15 cellular contexts compared by ENCODE assay signal in the genomic region with DNA sequence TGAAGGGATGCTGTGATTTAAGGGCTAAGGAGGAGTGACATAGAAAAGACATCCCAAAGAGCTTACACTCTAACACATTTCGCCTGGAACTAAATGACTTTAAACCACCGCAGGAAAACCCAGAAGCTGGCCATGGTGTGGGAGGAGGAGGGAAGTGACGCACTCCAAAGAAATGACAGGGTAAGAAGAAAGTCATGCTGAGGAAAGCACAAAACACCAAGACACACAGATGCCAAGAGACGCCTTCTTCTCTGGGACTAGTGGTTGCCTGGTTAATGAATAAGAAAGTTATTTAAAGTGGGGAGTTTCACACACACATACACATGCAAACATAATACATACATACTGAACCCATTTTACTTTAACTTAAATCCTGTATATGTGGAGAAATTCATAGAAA.
DNase-seq lines count a peak whose midpoint lies in the region; ATAC-seq and TF ChIP-seq lines count a peak whose summit lies in the region.
"Had no signal": no experiment of that assay in that cellular context is flagged by ENCODE, and none has a peak within 500 bp of the region (broad histone marks: within the 10 kb centered on the region; RNA-seq: fewer than 3 reads in every experiment).

No MANE protein-coding gene starts in this region.

- H3K4me1 Mint-ChIP-seq in stimulated activated naive CD8-positive, alpha-beta T cell treated with anti-CD3 and anti-CD28 coated beads, Interleukin-15, amount 100 ng/mL, for 72 hours = peaks cover 10% of the 10 kb centered on the region

- H3K4me3 ChIP-seq in A673 (ENCODE audit: low read depth, low read length, poor library complexity, severe bottlenecking) (no peak overlapping the region), MG63 (no peak overlapping the region), fibroblast of mammary gland (ENCODE audit: control insufficient read depth, low read depth, low read length) (no peak overlapping the region)

- H3K36me3 ChIP-seq in A673 (ENCODE audit: insufficient read depth, low read length, poor library complexity, severe bottlenecking) (no peaks in the 10 kb centered on the region), MG63 (no peaks in the 10 kb centered on the region)

- CTCF ChIA-PET in A673 (lab: Charles Lee) = no interaction called here

- no peaks in the 10 kb centered on the region for H3K9me3 Mint-ChIP-seq in stimulated activated naive CD8-positive, alpha-beta T cell treated with anti-CD3 and anti-CD28 coated beads, Interleukin-15, amount 100 ng/mL, for 72 hours
- H3K9me3 Mint-ChIP-seq: activated T-cell treated with anti-CD3 and anti-CD28 coated beads, Interleukin-2, amount 50 U/mL, for 4 hours had no signal

- no peaks in the 10 kb centered on the region for H3K4me1 ChIP-seq in A673 (ENCODE audit: insufficient read depth, low read length, poor library complexity, severe bottlenecking)

- no peaks in the 10 kb centered on the region for H3K9me3 ChIP-seq in A673 (ENCODE audit: low read depth, low read length, poor library complexity, severe bottlenecking)
- no peaks in the 10 kb centered on the region for H3K9me3 ChIP-seq in MG63

- intact Hi-C loops in A673 (cut with micrococcal nuclease; ENCODE audit: unreplicated experiment) = no loop called here

- no peak overlapping the region for H3K27ac ChIP-seq in A673 (ENCODE audit: low read depth, low read length, poor library complexity, severe bottlenecking)

- ATAC-seq in GM19463 (IDR thresholded peaks at IDR 0.05; ENCODE audit: unreplicated experiment) = peak; percentile 55
- no peak for ATAC-seq in stimulated activated naive CD8-positive, alpha-beta T cell treated with anti-CD3 and anti-CD28 coated beads, Interleukin-15, amount 100 ng/mL, for 72 hours
- ATAC-seq: naive thymus-derived CD4-positive, alpha-beta T cell had no signal

- H3K27me3 ChIP-seq in A673 (replicated peaks; ENCODE audit: insufficient read depth, low read depth, low read length, poor library complexity) (peaks cover 5% of the 10 kb centered on the region), MG63 (no peaks in the 10 kb centered on the region)

- BruUV-seq in A673 (replicated peaks; lab: Mats Ljungman, UMichigan) = no TSS peak

- peaks cover 64% of the 10 kb centered on the region for H3K27me3 Mint-ChIP-seq in stimulated activated naive CD8-positive, alpha-beta T cell treated with anti-CD3 and anti-CD28 coated beads, Interleukin-15, amount 100 ng/mL, for 72 hours

- no peak overlapping the region for H3K27ac Mint-ChIP-seq in stimulated activated naive CD8-positive, alpha-beta T cell treated with anti-CD3 and anti-CD28 coated beads, Interleukin-15, amount 100 ng/mL, for 72 hours
- H3K27ac Mint-ChIP-seq: naive thymus-derived CD4-positive, alpha-beta T cell had no signal

- no peak overlapping the region for H3K4me3 Mint-ChIP-seq in stimulated activated naive CD8-positive, alpha-beta T cell treated with anti-CD3 and anti-CD28 coated beads, Interleukin-15, amount 100 ng/mL, for 72 hours
- H3K4me3 Mint-ChIP-seq: activated T-cell treated with anti-CD3 and anti-CD28 coated beads, Interleukin-2, amount 50 U/mL, for 4 hours; naive thymus-derived CD4-positive, alpha-beta T cell had no signal

- DNase-seq in A673 (ENCODE audit: low spot score) (peak; percentile 11), MG63 (peak; percentile 14), fibroblast of mammary gland (ENCODE audit: low read depth) (peak; percentile 75), CD1c-positive myeloid dendritic cell (ENCODE audit: extremely low spot score) (no peak), Kasumi-1 (lab: John Stamatoyannopoulos, UW) (no peak), NCI-H510A treated with DMSO at 0.1 percent for 48 hours (lab: John Stamatoyannopoulos, UW) (no peak)
- DNase-seq in stimulated activated naive CD8-positive, alpha-beta T cell treated with anti-CD3 and anti-CD28 coated beads, Interleukin-15, amount 100 ng/mL, for 72 hours = no peak
- DNase-seq: activated CD4-positive, CD25-positive, alpha-beta regulatory T cell; activated T-cell treated with anti-CD3 and anti-CD28 coated beads, Interleukin-2, amount 50 U/mL, for 4 hours; central memory CD4-positive, alpha-beta T cell; kidney; naive thymus-derived CD4-positive, alpha-beta T cell; NCI-H1092 treated with DMSO at 0.1 percent for 48 hours; NCI-H69 had no signal

- TF ChIP-seq CTCF in A673 (conservative IDR thresholded peaks at IDR 0.05; ENCODE audit: low read depth, low read length) (no peak), fibroblast of mammary gland (conservative IDR thresholded peaks at IDR 0.05; ENCODE audit: control insufficient read depth, insufficient read depth, low read depth, low read length) (no peak)

- POLR2A ChIA-PET in A673 (lab: Charles Lee; ENCODE audit: low non-redundant PET) = no interaction called here

Comparison
In these comparisons a context has a peak if more than half of its experiments do, and no peak if none do; other contexts are left out.
1. DNase-seq: peak in A673 (single experiment), MG63 (single experiment) and fibroblast of mammary gland (single experiment); none in stimulated activated naive CD8-positive, alpha-beta T cell treated with anti-CD3 and anti-CD28 coated beads, Interleukin-15, amount 100 ng/mL, for 72 hours (0 of 2), CD1c-positive myeloid dendritic cell (single experiment), Kasumi-1 (0 of 2) and NCI-H510A treated with DMSO at 0.1 percent for 48 hours (single experiment).